ENCODE assay signal across 1 cellular context in genomic region chr19:1754651-1755466, GRCh38.
TF ChIP-seq lines count a peak whose summit lies in the region.

No MANE protein-coding gene starts in this region.

TF ChIP-seq in HEK293, 187 proteins besides CTCF, POLR2A, EP300 and RAD21 (continued from another document):
- TF ChIP-seq GLI2 (tag by site-specific recombination; IDR thresholded peaks at IDR 0.05; ENCODE audit: borderline replicate concordance, low read depth) (no peak), ZNF10 (tag by site-specific recombination; IDR thresholded peaks at IDR 0.05) (no peak), SP7 (tag by site-specific recombination; IDR thresholded peaks at IDR 0.05) (0 out of 2 replicates have a peak, but pooled peaks have one; percentile 11), ZNF600 (tag by site-specific recombination; IDR thresholded peaks at IDR 0.05) (peak; percentile 94), ZNF335 (tag by site-specific recombination; conservative IDR thresholded peaks at IDR 0.05) (peak; percentile 30; the same call in 1 of the 2 replicates), ZBTB17 (tag by site-specific recombination; IDR thresholded peaks at IDR 0.05) (peak; percentile 25; the same call in 1 of the 2 replicates), ZNF837 (tag by site-specific recombination; IDR thresholded peaks at IDR 0.05) (no peak), WT1 (tag by site-specific recombination; IDR thresholded peaks at IDR 0.05) (no peak), ZNF202 (tag by site-specific recombination; IDR thresholded peaks at IDR 0.05; ENCODE audit: borderline replicate concordance) (no peak), ZNF169 (tag by site-specific recombination; IDR thresholded peaks at IDR 0.05) (no peak), ZBTB8A (tag by site-specific recombination; IDR thresholded peaks at IDR 0.05) (peak; percentile 44), ZIC2 (tag by site-specific recombination; IDR thresholded peaks at IDR 0.05) (peak; percentile 69), ZNF670 (tag by site-specific recombination; IDR thresholded peaks at IDR 0.05; ENCODE audit: low read depth) (no peak), ZNF571 (tag by site-specific recombination; IDR thresholded peaks at IDR 0.05) (no peak), OSR2 (tag by site-specific recombination; IDR thresholded peaks at IDR 0.05) (no peak), ZBTB20 (tag by site-specific recombination; IDR thresholded peaks at IDR 0.05) (peak; percentile 51), EGR2 (tag by site-specific recombination; IDR thresholded peaks at IDR 0.05; ENCODE audit: low read depth) (0 out of 2 replicates have a peak, but pooled peaks have one; percentile 12), ZBTB7A (tag by site-specific recombination; IDR thresholded peaks at IDR 0.05; ENCODE audit: low read depth) (peak; percentile 28), ZNF585B (tag by site-specific recombination; IDR thresholded peaks at IDR 0.05) (no peak), ZFHX2 (tag by site-specific recombination; conservative IDR thresholded peaks at IDR 0.05) (peak; percentile 39; the same call in 1 of the 2 replicates), GLIS1 (tag by site-specific recombination; IDR thresholded peaks at IDR 0.05) (peak; percentile 11; the same call in 1 of the 2 replicates), GLIS2 (tag by site-specific recombination; IDR thresholded peaks at IDR 0.05) (peak; percentile 66), ZNF184 (tag by site-specific recombination; IDR thresholded peaks at IDR 0.05) (no peak)
- TF ChIP-seq, protein P1, sequence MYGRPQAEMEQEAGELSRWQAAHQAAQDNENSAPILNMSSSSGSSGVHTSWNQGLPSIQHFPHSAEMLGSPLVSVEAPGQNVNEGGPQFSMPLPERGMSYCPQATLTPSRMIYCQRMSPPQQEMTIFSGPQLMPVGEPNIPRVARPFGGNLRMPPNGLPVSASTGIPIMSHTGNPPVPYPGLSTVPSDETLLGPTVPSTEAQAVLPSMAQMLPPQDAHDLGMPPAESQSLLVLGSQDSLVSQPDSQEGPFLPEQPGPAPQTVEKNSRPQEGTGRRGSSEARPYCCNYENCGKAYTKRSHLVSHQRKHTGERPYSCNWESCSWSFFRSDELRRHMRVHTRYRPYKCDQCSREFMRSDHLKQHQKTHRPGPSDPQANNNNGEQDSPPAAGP (tag by site-specific recombination; IDR thresholded peaks at IDR 0.05), result no peak
- TF ChIP-seq, protein P2, sequence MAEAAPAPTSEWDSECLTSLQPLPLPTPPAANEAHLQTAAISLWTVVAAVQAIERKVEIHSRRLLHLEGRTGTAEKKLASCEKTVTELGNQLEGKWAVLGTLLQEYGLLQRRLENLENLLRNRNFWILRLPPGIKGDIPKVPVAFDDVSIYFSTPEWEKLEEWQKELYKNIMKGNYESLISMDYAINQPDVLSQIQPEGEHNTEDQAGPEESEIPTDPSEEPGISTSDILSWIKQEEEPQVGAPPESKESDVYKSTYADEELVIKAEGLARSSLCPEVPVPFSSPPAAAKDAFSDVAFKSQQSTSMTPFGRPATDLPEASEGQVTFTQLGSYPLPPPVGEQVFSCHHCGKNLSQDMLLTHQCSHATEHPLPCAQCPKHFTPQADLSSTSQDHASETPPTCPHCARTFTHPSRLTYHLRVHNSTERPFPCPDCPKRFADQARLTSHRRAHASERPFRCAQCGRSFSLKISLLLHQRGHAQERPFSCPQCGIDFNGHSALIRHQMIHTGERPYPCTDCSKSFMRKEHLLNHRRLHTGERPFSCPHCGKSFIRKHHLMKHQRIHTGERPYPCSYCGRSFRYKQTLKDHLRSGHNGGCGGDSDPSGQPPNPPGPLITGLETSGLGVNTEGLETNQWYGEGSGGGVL (tag by site-specific recombination; IDR thresholded peaks at IDR 0.05), result peak; percentile 50; the same call in 1 of the 2 replicates
- TF ChIP-seq, protein P3, sequence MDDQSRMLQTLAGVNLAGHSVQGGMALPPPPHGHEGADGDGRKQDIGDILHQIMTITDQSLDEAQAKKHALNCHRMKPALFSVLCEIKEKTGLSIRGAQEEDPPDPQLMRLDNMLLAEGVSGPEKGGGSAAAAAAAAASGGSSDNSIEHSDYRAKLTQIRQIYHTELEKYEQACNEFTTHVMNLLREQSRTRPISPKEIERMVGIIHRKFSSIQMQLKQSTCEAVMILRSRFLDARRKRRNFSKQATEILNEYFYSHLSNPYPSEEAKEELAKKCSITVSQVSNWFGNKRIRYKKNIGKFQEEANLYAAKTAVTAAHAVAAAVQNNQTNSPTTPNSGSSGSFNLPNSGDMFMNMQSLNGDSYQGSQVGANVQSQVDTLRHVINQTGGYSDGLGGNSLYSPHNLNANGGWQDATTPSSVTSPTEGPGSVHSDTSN (CRISPR knock-in tag; IDR thresholded peaks at IDR 0.05), result no peak
- TF ChIP-seq, protein P4, sequence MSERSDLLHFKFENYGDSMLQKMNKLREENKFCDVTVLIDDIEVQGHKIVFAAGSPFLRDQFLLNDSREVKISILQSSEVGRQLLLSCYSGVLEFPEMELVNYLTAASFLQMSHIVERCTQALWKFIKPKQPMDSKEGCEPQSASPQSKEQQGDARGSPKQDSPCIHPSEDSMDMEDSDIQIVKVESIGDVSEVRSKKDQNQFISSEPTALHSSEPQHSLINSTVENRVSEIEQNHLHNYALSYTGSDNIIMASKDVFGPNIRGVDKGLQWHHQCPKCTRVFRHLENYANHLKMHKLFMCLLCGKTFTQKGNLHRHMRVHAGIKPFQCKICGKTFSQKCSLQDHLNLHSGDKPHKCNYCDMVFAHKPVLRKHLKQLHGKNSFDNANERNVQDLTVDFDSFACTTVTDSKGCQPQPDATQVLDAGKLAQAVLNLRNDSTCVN (tag by site-specific recombination; optimal IDR thresholded peaks at IDR 0.05), result peak; percentile 78
- TF ChIP-seq, protein P5, sequence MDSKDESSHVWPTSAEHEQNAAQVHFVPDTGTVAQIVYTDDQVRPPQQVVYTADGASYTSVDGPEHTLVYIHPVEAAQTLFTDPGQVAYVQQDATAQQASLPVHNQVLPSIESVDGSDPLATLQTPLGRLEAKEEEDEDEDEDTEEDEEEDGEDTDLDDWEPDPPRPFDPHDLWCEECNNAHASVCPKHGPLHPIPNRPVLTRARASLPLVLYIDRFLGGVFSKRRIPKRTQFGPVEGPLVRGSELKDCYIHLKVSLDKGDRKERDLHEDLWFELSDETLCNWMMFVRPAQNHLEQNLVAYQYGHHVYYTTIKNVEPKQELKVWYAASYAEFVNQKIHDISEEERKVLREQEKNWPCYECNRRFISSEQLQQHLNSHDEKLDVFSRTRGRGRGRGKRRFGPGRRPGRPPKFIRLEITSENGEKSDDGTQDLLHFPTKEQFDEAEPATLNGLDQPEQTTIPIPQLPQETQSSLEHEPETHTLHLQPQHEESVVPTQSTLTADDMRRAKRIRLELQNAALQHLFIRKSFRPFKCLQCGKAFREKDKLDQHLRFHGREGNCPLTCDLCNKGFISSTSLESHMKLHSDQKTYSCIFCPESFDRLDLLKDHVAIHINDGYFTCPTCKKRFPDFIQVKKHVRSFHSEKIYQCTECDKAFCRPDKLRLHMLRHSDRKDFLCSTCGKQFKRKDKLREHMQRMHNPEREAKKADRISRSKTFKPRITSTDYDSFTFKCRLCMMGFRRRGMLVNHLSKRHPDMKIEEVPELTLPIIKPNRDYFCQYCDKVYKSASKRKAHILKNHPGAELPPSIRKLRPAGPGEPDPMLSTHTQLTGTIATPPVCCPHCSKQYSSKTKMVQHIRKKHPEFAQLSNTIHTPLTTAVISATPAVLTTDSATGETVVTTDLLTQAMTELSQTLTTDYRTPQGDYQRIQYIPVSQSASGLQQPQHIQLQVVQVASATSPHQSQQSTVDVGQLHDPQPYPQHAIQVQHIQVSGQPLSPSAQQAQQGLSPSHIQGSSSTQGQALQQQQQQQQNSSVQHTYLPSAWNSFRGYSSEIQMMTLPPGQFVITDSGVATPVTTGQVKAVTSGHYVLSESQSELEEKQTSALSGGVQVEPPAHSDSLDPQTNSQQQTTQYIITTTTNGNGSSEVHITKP (tag by site-specific recombination; IDR thresholded peaks at IDR 0.05), result 0 out of 2 replicates have a peak, but pooled peaks have one; percentile 17
